29 cellular contexts compared by ENCODE assay signal in the genomic region with DNA sequence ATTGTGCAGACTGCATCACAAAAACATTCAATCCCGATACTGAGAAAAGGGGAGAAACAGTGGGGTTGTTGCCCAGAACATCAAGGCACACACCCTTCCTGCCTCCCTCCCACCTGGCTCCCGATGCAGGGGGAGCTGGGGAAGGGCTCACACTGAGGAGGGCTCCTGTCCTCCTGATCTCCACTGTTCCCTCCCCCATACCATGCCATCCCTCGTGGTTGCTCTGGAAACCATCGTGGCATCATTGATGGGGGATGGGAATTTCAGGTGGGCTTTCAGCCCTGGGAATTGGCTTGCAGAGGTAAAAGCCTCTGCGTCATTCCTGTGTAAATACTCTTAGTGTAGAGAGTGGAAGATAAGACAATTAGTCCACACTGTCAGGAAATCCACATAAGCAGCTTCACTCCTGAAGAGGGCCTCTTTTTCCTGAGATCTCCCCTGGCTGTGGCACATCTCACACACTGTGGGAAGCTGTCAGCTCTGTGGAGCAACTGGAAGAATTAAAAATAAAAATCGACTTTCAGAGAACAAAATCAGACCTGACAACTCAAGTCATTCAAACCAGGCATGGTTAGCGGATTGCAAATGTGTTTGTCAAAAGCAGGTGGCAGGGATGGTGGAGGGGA.
DNase-seq lines count a peak whose midpoint lies in the region; ATAC-seq, FAIRE-seq and TF ChIP-seq lines count a peak whose summit lies in the region.
"Had no signal": no experiment of that assay in that cellular context is flagged by ENCODE, and none has a peak within 500 bp of the region (broad histone marks: within the 10 kb centered on the region; RNA-seq: fewer than 3 reads in every experiment).

No MANE protein-coding gene starts in this region.

- H3K4me3 ChIP-seq in left ventricle myocardium inferior, result no peak overlapping the region
- H3K4me3 ChIP-seq in hepatocyte, result no peak overlapping the region
- H3K4me3 ChIP-seq in kidney (ENCODE audit: low read length in 2 of 2), result no peak overlapping the region
- H3K4me3 ChIP-seq: GM12878, smooth muscle cell, suprapubic skin had no signal

- TF ChIP-seq CTCF in left ventricle myocardium inferior (IDR thresholded peaks at IDR 0.05; ENCODE audit: borderline replicate concordance) (no peak), hepatocyte (IDR thresholded peaks at IDR 0.05; ENCODE audit: poor library complexity) (no peak), kidney (IDR thresholded peaks at IDR 0.05; ENCODE audit: borderline replicate concordance, extremely low read depth, insufficient read depth) (no peak)

- H4K20me1 ChIP-seq in hepatocyte (ENCODE audit: insufficient read depth, poor library complexity, severe bottlenecking), result no peaks in the 10 kb centered on the region

- H3K36me3 ChIP-seq in left ventricle myocardium inferior (no peaks in the 10 kb centered on the region), hepatocyte (replicated peaks; ENCODE audit: insufficient read depth, low read depth) (no peaks in the 10 kb centered on the region), kidney (ENCODE audit: control insufficient read depth in 1 of 2, insufficient read depth in 2 of 2, low read length in 2 of 2) (no peaks in the 10 kb centered on the region)
- H3K36me3 ChIP-seq: suprapubic skin had no signal

- no peak overlapping the region for H3K9ac ChIP-seq in kidney (ENCODE audit: low read length in 2 of 2)

- H2AFZ ChIP-seq in hepatocyte, result no peak overlapping the region

- ATAC-seq in HG03135 (IDR thresholded peaks at IDR 0.05; ENCODE audit: unreplicated experiment), result no peak
- ATAC-seq: activated CD4-positive, CD25-positive, alpha-beta regulatory T cell treated with anti-CD3 and anti-CD28 coated beads, Interleukin-2, amount 50 U/mL, for 24 hours; activated CD8-positive, alpha-beta T cell treated with anti-CD3 and anti-CD28 coated beads, Interleukin-2, amount 10 ng/mL, durations not matched to agents 7 days and 5 days; GM12878; HCT116; left colon; stimulated activated effector memory CD8-positive, alpha-beta T cell treated with anti-CD3 and anti-CD28 coated beads, Interleukin-12 subunit alpha, Interleukin-12 subunit beta, amount 100 ng/mL, for 72 hours had no signal

- H3K4me2 ChIP-seq in hepatocyte, result no peak overlapping the region
- H3K4me2 ChIP-seq: smooth muscle cell had no signal

- FAIRE-seq in kidney (lab: Jason Lieb, UNC), result no peak
- FAIRE-seq: GM12878, urothelium cell line had no signal

- intact Hi-C loops in cardiac septum (cut with DNase I) (no loop called here), left ventricle myocardium inferior (cut with micrococcal nuclease) (no loop called here), kidney (cut with DNase I) (no loop called here)

- peak; percentile 36 for DNase-seq in cardiac septum (ENCODE audit: low spot score)
- DNase-seq in left ventricle myocardium inferior, result no peak
- DNase-seq in NCI-H748 treated with DMSO at 0.1 percent for 48 hours (lab: John Stamatoyannopoulos, UW), result peak; percentile 86
- DNase-seq in hepatocyte (ENCODE audit: low spot score), result peak; percentile 23
- no peak for DNase-seq in DMS79 treated with DMSO at 0.1 percent for 48 hours (lab: John Stamatoyannopoulos, UW)
- no peak for DNase-seq in kidney
- DNase-seq: activated CD8-positive, alpha-beta T cell treated with anti-CD3 and anti-CD28 coated beads, Interleukin-2, amount 10 ng/mL, durations not matched to agents 7 days and 5 days; activated effector memory CD4-positive, alpha-beta T cell treated with anti-CD3 and anti-CD28 coated beads, Interleukin-2, amount 50 U/mL, for 16 hours; activated T-cell treated with anti-CD3 and anti-CD28 coated beads for 4 hours; cerebellar nuclear complex; IMR-90; left colon; mesenchymal stem cell; naive B cell; NCI-H1436; NCI-H226; occipital lobe; retina; SIG-M5 had no signal

- peaks cover 55% of the 10 kb centered on the region for H3K27me3 ChIP-seq in left ventricle myocardium inferior (ENCODE audit: low read depth)
- H3K27me3 ChIP-seq in hepatocyte, result peaks cover 6% of the 10 kb centered on the region

- no peaks in the 10 kb centered on the region for H3K79me2 ChIP-seq in hepatocyte

- H3K4me1 ChIP-seq in left ventricle myocardium inferior (no peaks in the 10 kb centered on the region), hepatocyte (ENCODE audit: insufficient read depth) (no peaks in the 10 kb centered on the region), kidney (ENCODE audit: control insufficient read depth in 1 of 2, insufficient read depth in 1 of 2, low read depth in 1 of 2, low read length in 2 of 2) (no peaks in the 10 kb centered on the region)
- H3K4me1 ChIP-seq: suprapubic skin had no signal

- H3K9me3 ChIP-seq in left ventricle myocardium inferior (replicated peaks), result no peaks in the 10 kb centered on the region
- no peaks in the 10 kb centered on the region for H3K9me3 ChIP-seq in hepatocyte (ENCODE audit: low read depth)
- no peaks in the 10 kb centered on the region for H3K9me3 ChIP-seq in kidney (ENCODE audit: control insufficient read depth in 1 of 2, low read length in 2 of 2)
- H3K9me3 ChIP-seq: suprapubic skin had no signal

- no peaks in the 10 kb centered on the region for H3K9me2 ChIP-seq in hepatocyte (replicated peaks; ENCODE audit: insufficient read depth)

- H3K27ac ChIP-seq in left ventricle myocardium inferior (replicated peaks) (no peak overlapping the region), hepatocyte (no peak overlapping the region), temporal lobe (ENCODE audit: low read depth, low read length) (peak overlapping the region; percentile 31), kidney (ENCODE audit: low read depth in 2 of 2, low read length in 2 of 2) (no peak overlapping the region)
- H3K27ac ChIP-seq: epithelial cell of prostate, suprapubic skin had no signal

- WGBS in hepatocyte (ENCODE audit: low lambda C conversion rate, missing lambda C conversion rate), result 51% methylated on average over 7 of the region's 7 CpGs

Comparison
In these comparisons a context has a peak if more than half of its experiments do, and no peak if none do; other contexts are left out.
1. DNase-seq: peak in cardiac septum (single experiment), NCI-H748 treated with DMSO at 0.1 percent for 48 hours (single experiment) and hepatocyte (single experiment); none in left ventricle myocardium inferior (single experiment), DMS79 treated with DMSO at 0.1 percent for 48 hours (single experiment) and kidney (single experiment).